8 cellular contexts compared by ENCODE assay signal in genomic region chr3:107523361-107524213, GRCh38. TPM values are rescaled to one million over a fixed set of nuclear protein-coding genes. Genes with fewer than 3 reads are reported as not detected.
DNase-seq lines count a peak whose midpoint lies in the region; ATAC-seq and TF ChIP-seq lines count a peak whose summit lies in the region.

No MANE protein-coding gene starts in this region.

- DNase-seq in AG08395 (ENCODE audit: low spot score) (peak; percentile 22), NCI-H748 treated with DMSO at 0.1 percent for 48 hours (lab: John Stamatoyannopoulos, UW) (peak; percentile 6), epithelial cell of esophagus (ENCODE audit: low read depth) (peak; percentile 51)
- DNase-seq in activated CD8-positive, alpha-beta memory T cell treated with anti-CD3 and anti-CD28 coated beads, Interleukin-2, amount 50 U/mL, for 48 hours = peak; percentile 78
- peak; percentile 34 to 81 for DNase-seq in stimulated activated effector memory CD8-positive, alpha-beta T cell treated with anti-CD3 and anti-CD28 coated beads, Interleukin-12 subunit alpha, Interleukin-12 subunit beta, amount 100 ng/mL, for 72 hours (ENCODE audit: low spot score in 2 of 2)

- H3K4me1 Mint-ChIP-seq in stimulated activated effector memory CD8-positive, alpha-beta T cell treated with anti-CD3 and anti-CD28 coated beads, Interleukin-12 subunit alpha, Interleukin-12 subunit beta, amount 100 ng/mL, for 72 hours = peaks cover 19% of the 10 kb centered on the region

- 0 to 1% methylated on average over 25 to 30 of the region's 54 CpGs for WGBS in mesodermal cell (ENCODE audit: insufficient coverage in 2 of 2), 2 experiments

- peak; percentile 2 for ATAC-seq in GM18858 (IDR thresholded peaks at IDR 0.05; ENCODE audit: unreplicated experiment)
- peak; percentile 29 for ATAC-seq in HG03066 (IDR thresholded peaks at IDR 0.05; ENCODE audit: low read depth, unreplicated experiment)
- peak; percentile 63 for ATAC-seq in stimulated activated effector memory CD8-positive, alpha-beta T cell treated with anti-CD3 and anti-CD28 coated beads, Interleukin-12 subunit alpha, Interleukin-12 subunit beta, amount 100 ng/mL, for 72 hours

- H3K36me3 ChIP-seq in mesodermal cell (ENCODE audit: control insufficient read depth, insufficient read depth, low read length) = peaks cover 7% of the 10 kb centered on the region

- no peaks in the 10 kb centered on the region for H3K4me1 ChIP-seq in mesodermal cell (ENCODE audit: control insufficient read depth, insufficient read depth, low read length, poor library complexity, severe bottlenecking)

- H3K9me3 ChIP-seq in mesodermal cell (ENCODE audit: control insufficient read depth, low read length) = no peaks in the 10 kb centered on the region

- H3K4me3 ChIP-seq in epithelial cell of esophagus (ENCODE audit: low read length) = peak overlapping the region; percentile 93
- H3K4me3 ChIP-seq in mesodermal cell (ENCODE audit: extremely low read depth, insufficient read depth, low read length, poor library complexity, severe bottlenecking) = peak overlapping the region; percentile 82

- peak overlapping the region; percentile 69 for H3K27ac Mint-ChIP-seq in stimulated activated effector memory CD8-positive, alpha-beta T cell treated with anti-CD3 and anti-CD28 coated beads, Interleukin-12 subunit alpha, Interleukin-12 subunit beta, amount 100 ng/mL, for 72 hours

- peaks cover 22% of the 10 kb centered on the region for H3K36me3 Mint-ChIP-seq in stimulated activated effector memory CD8-positive, alpha-beta T cell treated with anti-CD3 and anti-CD28 coated beads, Interleukin-12 subunit alpha, Interleukin-12 subunit beta, amount 100 ng/mL, for 72 hours

- TF ChIP-seq CTCF in epithelial cell of esophagus (IDR thresholded peaks at IDR 0.05; ENCODE audit: insufficient read depth, low read depth, low read length, missing control alignments) = no peak

- peak overlapping the region; percentile 99 for H3K4me3 Mint-ChIP-seq in stimulated activated effector memory CD8-positive, alpha-beta T cell treated with anti-CD3 and anti-CD28 coated beads, Interleukin-12 subunit alpha, Interleukin-12 subunit beta, amount 100 ng/mL, for 72 hours

- no peaks in the 10 kb centered on the region for H3K9me3 Mint-ChIP-seq in stimulated activated effector memory CD8-positive, alpha-beta T cell treated with anti-CD3 and anti-CD28 coated beads, Interleukin-12 subunit alpha, Interleukin-12 subunit beta, amount 100 ng/mL, for 72 hours

- H3K27ac ChIP-seq in mesodermal cell (ENCODE audit: low read depth, low read length, severe bottlenecking) = peak overlapping the region; percentile 73

RNA-seq across cellular contexts. Expression of gene BBX, which starts 0.8 kb away (rescaled TPM):
- polyA plus RNA-seq in mesodermal cell (2013, experiment 1 of 2) = 57.3 TPM
- 57.0 TPM for polyA plus RNA-seq in mesodermal cell (2013, experiment 2 of 2)

Comparison
In these comparisons a context has a peak if more than half of its experiments do, and no peak if none do; other contexts are left out.
1. Peak in every context shown above with its lines: DNase-seq, ATAC-seq, H3K4me3 ChIP-seq and H3K27ac ChIP-seq.
2. DNase-seq: peak in every context shown above with its lines; median percentile 78 in activated CD8-positive, alpha-beta memory T cell treated with anti-CD3 and anti-CD28 coated beads, Interleukin-2, amount 50 U/mL, for 48 hours; 58 in stimulated activated effector memory CD8-positive, alpha-beta T cell treated with anti-CD3 and anti-CD28 coated beads, Interleukin-12 subunit alpha, Interleukin-12 subunit beta, amount 100 ng/mL, for 72 hours; 51 in epithelial cell of esophagus; 22 in AG08395; 6 in NCI-H748 treated with DMSO at 0.1 percent for 48 hours.
3. ATAC-seq: peak in every context shown above with its lines; median percentile 63 in stimulated activated effector memory CD8-positive, alpha-beta T cell treated with anti-CD3 and anti-CD28 coated beads, Interleukin-12 subunit alpha, Interleukin-12 subunit beta, amount 100 ng/mL, for 72 hours; 29 in HG03066; 2 in GM18858.